In the genomic region with DNA sequence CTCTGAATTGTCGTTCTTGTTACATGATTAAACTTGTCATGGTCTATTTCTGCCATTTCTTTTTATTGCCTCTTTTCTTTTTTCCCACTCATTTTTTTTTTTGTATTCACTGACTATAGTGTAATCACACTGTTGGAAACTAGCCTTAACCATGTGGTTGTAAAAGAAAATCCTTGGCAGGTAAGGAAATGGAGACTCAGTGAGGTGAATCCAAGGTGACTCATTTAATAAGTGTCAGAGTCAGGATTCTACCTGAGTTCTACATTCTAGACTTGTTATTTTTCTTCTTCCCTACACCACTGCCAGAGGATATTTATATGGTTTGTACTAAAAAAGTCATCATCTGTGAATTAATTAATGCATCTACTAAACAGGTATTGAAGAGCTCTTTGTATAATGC, we compare ENCODE assay signal across 20 cellular contexts.
A peak's percentile ranks its signal among the peaks of the same experiment; 100 is the strongest.
DNase-seq lines count a peak whose midpoint lies in the region; ATAC-seq, FAIRE-seq and TF ChIP-seq lines count a peak whose summit lies in the region.
"Had no signal": no experiment of that assay in that cellular context is flagged by ENCODE, and none has a peak within 500 bp of the region (broad histone marks: within the 10 kb centered on the region; RNA-seq: fewer than 3 reads in every experiment).

No MANE protein-coding gene starts in this region.

- TF ChIP-seq CTCF in A549 (IDR thresholded peaks at IDR 0.05) (no peak), epithelial cell of esophagus (IDR thresholded peaks at IDR 0.05; ENCODE audit: insufficient read depth, low read depth, low read length, missing control alignments) (no peak), prostate gland (IDR thresholded peaks at IDR 0.05) (no peak)

- no peak for TF ChIP-seq RAD21 in A549 (conservative IDR thresholded peaks at IDR 0.05 in 1 of 2, IDR thresholded peaks at IDR 0.05 in 1 of 2)

- no peak for ATAC-seq in A549
- ATAC-seq in activated T-cell treated with anti-CD3 and anti-CD28 coated beads, Interleukin-2, amount 50 U/mL, for 72 hours (replicated peaks in 1 of 2), result no peak
- ATAC-seq: GM12878, HCT116, HepG2 had no signal

- H3K4me1 Mint-ChIP-seq in activated T-cell treated with anti-CD3 and anti-CD28 coated beads, Interleukin-2, amount 50 U/mL, for 72 hours (ENCODE audit: low read depth), result no peaks in the 10 kb centered on the region

- DNase-seq in A549 (ENCODE audit: low read depth in 1 of 2, low spot score in 1 of 2) (no peak), RCC 7860 (ENCODE audit: low spot score) (no peak), epithelial cell of esophagus (ENCODE audit: low read depth) (peak; percentile 48), kidney glomerular epithelial cell (lab: John Stamatoyannopoulos, UW) (peak; percentile 0), prostate gland (ENCODE audit: low spot score) (no peak), GM12891 (ENCODE audit: insufficient read length, low spot score) (no peak), HuH-7.5 (ENCODE audit: low spot score) (no peak)
- DNase-seq in activated T-cell treated with anti-CD3 and anti-CD28 coated beads, Interleukin-2, amount 50 U/mL, for 72 hours, result no peak
- DNase-seq: 8988T; ACHN; Calu3; CD4-positive, alpha-beta T cell; DMS79; GM23248 had no signal

- H3K27me3 Mint-ChIP-seq in activated T-cell treated with anti-CD3 and anti-CD28 coated beads, Interleukin-2, amount 50 U/mL, for 72 hours (ENCODE audit: low read depth), result no peaks in the 10 kb centered on the region
- H3K27me3 Mint-ChIP-seq: CD4-positive, alpha-beta T cell had no signal

- H3K27ac Mint-ChIP-seq in activated T-cell treated with anti-CD3 and anti-CD28 coated beads, Interleukin-2, amount 50 U/mL, for 72 hours, result no peak overlapping the region
- H3K27ac Mint-ChIP-seq: CD4-positive, alpha-beta T cell had no signal

- FAIRE-seq in A549 (lab: Jason Lieb, UNC) (peak; percentile 36), RCC 7860 (lab: Jason Lieb, UNC) (peak; percentile 69), GM12891 (lab: Jason Lieb, UNC) (no peak)
- FAIRE-seq: GM12878, H54, HepG2, HTR-8/SVneo had no signal

- H3K27me3 ChIP-seq in prostate gland (replicated peaks; ENCODE audit: insufficient read depth), result no peaks in the 10 kb centered on the region
- H3K27me3 ChIP-seq: BLaER1 treated with 17β-estradiol and CSF1 and Interleukin-3, amounts not matched to agents 10 nM and 100 nM had no signal

- intact Hi-C loops in prostate gland (cut with DNase I), result no loop called here

- H3K27ac ChIP-seq in A549, result no peak overlapping the region
- no peak overlapping the region for H3K27ac ChIP-seq in prostate gland
- H3K27ac ChIP-seq: BLaER1 treated with 17β-estradiol and CSF1 and Interleukin-3, amounts not matched to agents 10 nM and 100 nM; GM23248 had no signal

- no peaks in the 10 kb centered on the region for H3K4me1 ChIP-seq in A549
- no peaks in the 10 kb centered on the region for H3K4me1 ChIP-seq in prostate gland (replicated peaks)
- H3K4me1 ChIP-seq: BLaER1 treated with 17β-estradiol and CSF1 and Interleukin-3, amounts not matched to agents 10 nM and 100 nM had no signal

- peaks cover 1 to 3% of the 10 kb centered on the region in 2 donors for H3K9me3 Mint-ChIP-seq in activated T-cell treated with anti-CD3 and anti-CD28 coated beads, Interleukin-2, amount 50 U/mL, for 72 hours

- no peaks in the 10 kb centered on the region for H3K36me3 ChIP-seq in prostate gland
- H3K36me3 ChIP-seq: BLaER1 treated with 17β-estradiol and CSF1 and Interleukin-3, amounts not matched to agents 10 nM and 100 nM had no signal

- H3K4me2 ChIP-seq in A549, result no peak overlapping the region
- H3K4me2 ChIP-seq: BLaER1 treated with 17β-estradiol and CSF1 and Interleukin-3, amounts not matched to agents 10 nM and 100 nM had no signal

- no peak overlapping the region for H3K4me3 Mint-ChIP-seq in activated T-cell treated with anti-CD3 and anti-CD28 coated beads, Interleukin-2, amount 50 U/mL, for 72 hours
- H3K4me3 Mint-ChIP-seq: CD4-positive, alpha-beta T cell had no signal

- H3K4me3 ChIP-seq in A549, result no peak overlapping the region
- no peak overlapping the region for H3K4me3 ChIP-seq in epithelial cell of esophagus (ENCODE audit: low read length)
- H3K4me3 ChIP-seq in prostate gland, result no peak overlapping the region
- H3K4me3 ChIP-seq: BLaER1 treated with 17β-estradiol and CSF1 and Interleukin-3, amounts not matched to agents 10 nM and 100 nM; GM12878; GM23248 had no signal

- CTCF ChIA-PET in A549 (lab: Yijun Ruan, JAX), result no interaction called here

- TF ChIP-seq POLR2A in A549 (IDR thresholded peaks at IDR 0.05; ENCODE audit: low read length) (no peak), prostate gland (IDR thresholded peaks at IDR 0.05) (no peak), GM12891 (IDR thresholded peaks at IDR 0.05; ENCODE audit: low read depth, low read length) (no peak)

- H3K9me3 ChIP-seq in A549 (no peaks in the 10 kb centered on the region), prostate gland (no peaks in the 10 kb centered on the region)

- no peak for TF ChIP-seq EP300 in A549 (IDR thresholded peaks at IDR 0.05)

- POLR2A ChIA-PET in A549 (lab: Yijun Ruan, JAX), result no interaction called here

- WGBS in A549 (ENCODE audit: missing lambda C conversion rate), result 42% methylated on average over 1 of the region's 1 CpG
- WGBS in prostate gland, result 37% methylated on average over 1 of the region's 1 CpG

- no peaks in the 10 kb centered on the region for H3K36me3 Mint-ChIP-seq in activated T-cell treated with anti-CD3 and anti-CD28 coated beads, Interleukin-2, amount 50 U/mL, for 72 hours (ENCODE audit: insufficient read depth in 2 of 2)

TF ChIP-seq in A549, 52 proteins besides CTCF, POLR2A, EP300 and RAD21:
- TF ChIP-seq SMC3 (IDR thresholded peaks at IDR 0.05), result no peak
- TF ChIP-seq BHLHE40 (IDR thresholded peaks at IDR 0.05; ENCODE audit: low read depth, low read length), result no peak
- no peak for TF ChIP-seq RCOR1 (IDR thresholded peaks at IDR 0.05; ENCODE audit: low read depth, low read length)
- TF ChIP-seq RARB (CRISPR knock-in tag; IDR thresholded peaks at IDR 0.05), result no peak
- TF ChIP-seq, protein P1, sequence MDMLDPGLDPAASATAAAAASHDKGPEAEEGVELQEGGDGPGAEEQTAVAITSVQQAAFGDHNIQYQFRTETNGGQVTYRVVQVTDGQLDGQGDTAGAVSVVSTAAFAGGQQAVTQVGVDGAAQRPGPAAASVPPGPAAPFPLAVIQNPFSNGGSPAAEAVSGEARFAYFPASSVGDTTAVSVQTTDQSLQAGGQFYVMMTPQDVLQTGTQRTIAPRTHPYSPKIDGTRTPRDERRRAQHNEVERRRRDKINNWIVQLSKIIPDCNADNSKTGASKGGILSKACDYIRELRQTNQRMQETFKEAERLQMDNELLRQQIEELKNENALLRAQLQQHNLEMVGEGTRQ (IDR thresholded peaks at IDR 0.05), result no peak
- no peak for TF ChIP-seq RFX5 (IDR thresholded peaks at IDR 0.05)
- TF ChIP-seq POLR2AphosphoS2 (conservative IDR thresholded peaks at IDR 0.05; ENCODE audit: low read length), result no peak
- TF ChIP-seq, protein P2, sequence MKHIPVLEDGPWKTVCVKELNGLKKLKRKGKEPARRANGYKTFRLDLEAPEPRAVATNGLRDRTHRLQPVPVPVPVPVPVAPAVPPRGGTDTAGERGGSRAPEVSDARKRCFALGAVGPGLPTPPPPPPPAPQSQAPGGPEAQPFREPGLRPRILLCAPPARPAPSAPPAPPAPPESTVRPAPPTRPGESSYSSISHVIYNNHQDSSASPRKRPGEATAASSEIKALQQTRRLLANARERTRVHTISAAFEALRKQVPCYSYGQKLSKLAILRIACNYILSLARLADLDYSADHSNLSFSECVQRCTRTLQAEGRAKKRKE (CRISPR knock-in tag; IDR thresholded peaks at IDR 0.05; ENCODE audit: low read depth), result no peak
- TF ChIP-seq CHD2 (IDR thresholded peaks at IDR 0.05; ENCODE audit: low read length, partially characterized antibody), result no peak

TF ChIP-seq in GM12891, 5 proteins besides CTCF, POLR2A, EP300 and RAD21:
- no peak for TF ChIP-seq POU2F2 (IDR thresholded peaks at IDR 0.05; ENCODE audit: low read depth, low read length)
- TF ChIP-seq POLR2AphosphoS5 (IDR thresholded peaks at IDR 0.05; ENCODE audit: low read depth, low read length), result no peak
- TF ChIP-seq PAX5 (IDR thresholded peaks at IDR 0.05; ENCODE audit: insufficient read depth, low read length, severe bottlenecking), result no peak
- no peak for TF ChIP-seq SPI1 (IDR thresholded peaks at IDR 0.05; ENCODE audit: low read depth, low read length)
- no peak for TF ChIP-seq TAF1 (IDR thresholded peaks at IDR 0.05; ENCODE audit: low read depth, low read length)
TF ChIP-seq in GM12891: peak in this region for 0.

Comparison
In these comparisons a context has a peak if more than half of its experiments do, and no peak if none do; other contexts are left out.
1. DNase-seq: peak in epithelial cell of esophagus (single experiment) and kidney glomerular epithelial cell (single experiment); none in A549 (0 of 2), RCC 7860 (single experiment), prostate gland (single experiment), GM12891 (single experiment), activated T-cell treated with anti-CD3 and anti-CD28 coated beads, Interleukin-2, amount 50 U/mL, for 72 hours (0 of 2) and HuH-7.5 (single experiment).